8 cellular contexts compared by ENCODE assay signal in the genomic region with DNA sequence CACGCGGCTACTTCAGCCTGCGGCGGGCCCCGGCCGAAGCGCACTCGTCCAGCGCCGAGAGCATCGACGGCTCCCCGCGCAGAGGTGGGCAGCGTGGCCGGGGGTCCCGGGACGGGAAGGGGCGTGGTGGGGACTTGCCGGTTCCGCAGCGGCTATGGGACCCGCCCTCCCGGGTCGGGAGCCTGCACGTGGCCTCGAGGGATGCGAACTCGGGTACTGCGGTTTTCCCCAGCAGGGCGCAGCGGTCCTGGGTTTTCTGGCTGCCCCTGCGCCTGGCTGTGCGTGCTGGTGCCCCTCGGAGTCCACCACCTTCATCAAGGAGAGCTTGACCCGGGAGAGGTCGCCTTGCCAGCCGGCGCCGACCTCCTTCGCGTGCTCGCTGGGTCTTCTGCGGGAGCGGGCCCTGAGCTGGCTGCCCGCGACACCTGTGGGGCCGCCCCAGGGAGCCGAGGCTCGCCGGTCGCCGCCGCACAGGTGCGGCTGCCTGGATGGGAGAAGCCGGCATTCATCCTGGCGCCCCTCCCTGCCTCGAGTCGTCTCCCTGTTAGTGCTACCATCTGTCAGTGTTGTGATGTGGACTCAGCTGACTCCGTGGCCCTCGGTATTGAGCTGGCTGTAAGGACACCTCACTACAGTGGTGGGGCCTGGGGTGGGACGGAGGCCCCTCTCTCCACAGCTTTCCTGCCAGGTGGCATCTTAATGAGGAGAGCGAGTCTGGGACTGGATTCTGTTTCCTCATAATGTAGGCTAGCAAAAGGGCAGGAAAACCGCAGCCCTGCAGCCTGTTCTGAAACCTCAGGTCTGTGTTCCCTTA.
A peak's percentile ranks its signal among the peaks of the same experiment; 100 is the strongest.
DNase-seq lines count a peak whose midpoint lies in the region; ATAC-seq, FAIRE-seq and TF ChIP-seq lines count a peak whose summit lies in the region.

No MANE protein-coding gene starts in this region.

- TF ChIP-seq CTCF in WERI-Rb-1 (IDR thresholded peaks at IDR 0.05; ENCODE audit: low read depth, low read length): no peak
- no peak for TF ChIP-seq CTCF in kidney epithelial cell (IDR thresholded peaks at IDR 0.05; ENCODE audit: insufficient read depth, low read length, poor library complexity, severe bottlenecking)
- no peak for TF ChIP-seq CTCF in type B pancreatic cell (conservative IDR thresholded peaks at IDR 0.05)

- no peak for DNase-seq in activated naive CD4-positive, alpha-beta T cell treated with anti-CD3 and anti-CD28 coated beads, Interleukin-2, amount 10 ng/mL, durations not matched to agents 7 days and 5 days
- no peak for DNase-seq in activated naive CD4-positive, alpha-beta T cell (lab: John Stamatoyannopoulos, UW)
- DNase-seq in WERI-Rb-1: peak; percentile 83
- DNase-seq in kidney epithelial cell (ENCODE audit: low read depth): no peak
- no peak for DNase-seq in type B pancreatic cell (ENCODE audit: extremely low spot score, unreplicated experiment)
- DNase-seq in CD1c-positive myeloid dendritic cell (ENCODE audit: extremely low spot score): no peak
- no peak for DNase-seq in H54 (ENCODE audit: insufficient read length, low spot score)

- H3K4me3 Mint-ChIP-seq in activated naive CD4-positive, alpha-beta T cell treated with anti-CD3 and anti-CD28 coated beads, Interleukin-2, amount 10 ng/mL, durations not matched to agents 7 days and 5 days: no peak overlapping the region
- H3K4me3 Mint-ChIP-seq in type B pancreatic cell: peak overlapping the region; percentile 89

- H3K4me1 Mint-ChIP-seq in activated naive CD4-positive, alpha-beta T cell treated with anti-CD3 and anti-CD28 coated beads, Interleukin-2, amount 10 ng/mL, durations not matched to agents 7 days and 5 days: peaks cover 2% of the 10 kb centered on the region
- peaks cover 32% of the 10 kb centered on the region for H3K4me1 Mint-ChIP-seq in type B pancreatic cell (ENCODE audit: unreplicated experiment)

- H3K27ac ChIP-seq in WERI-Rb-1: peak overlapping the region; percentile 88

- no peak for FAIRE-seq in H54 (lab: Jason Lieb, UNC)

- H3K4me3 ChIP-seq in WERI-Rb-1 (ENCODE audit: low read depth, low read length) (peak overlapping the region; percentile 54), kidney epithelial cell (ENCODE audit: low read depth, low read length) (peak overlapping the region; percentile 30)

- no peaks in the 10 kb centered on the region for H3K36me3 Mint-ChIP-seq in activated naive CD4-positive, alpha-beta T cell treated with anti-CD3 and anti-CD28 coated beads, Interleukin-2, amount 10 ng/mL, durations not matched to agents 7 days and 5 days
- H3K36me3 Mint-ChIP-seq in type B pancreatic cell: no peaks in the 10 kb centered on the region

- ATAC-seq in GM21619 (IDR thresholded peaks at IDR 0.05; ENCODE audit: unreplicated experiment): no peak

- H3K9me3 ChIP-seq in WERI-Rb-1 (ENCODE audit: severe bottlenecking): no peaks in the 10 kb centered on the region

- peaks cover 52% of the 10 kb centered on the region for H3K27me3 Mint-ChIP-seq in activated naive CD4-positive, alpha-beta T cell treated with anti-CD3 and anti-CD28 coated beads, Interleukin-2, amount 10 ng/mL, durations not matched to agents 7 days and 5 days
- peaks cover 20% of the 10 kb centered on the region for H3K27me3 Mint-ChIP-seq in type B pancreatic cell

- no peak for TF ChIP-seq POLR2A in H54 (IDR thresholded peaks at IDR 0.05; ENCODE audit: low read depth, low read length)

- no peaks in the 10 kb centered on the region for H3K9me3 Mint-ChIP-seq in activated naive CD4-positive, alpha-beta T cell treated with anti-CD3 and anti-CD28 coated beads, Interleukin-2, amount 10 ng/mL, durations not matched to agents 7 days and 5 days
- H3K9me3 Mint-ChIP-seq in type B pancreatic cell: no peaks in the 10 kb centered on the region

- H3K27ac Mint-ChIP-seq in activated naive CD4-positive, alpha-beta T cell treated with anti-CD3 and anti-CD28 coated beads, Interleukin-2, amount 10 ng/mL, durations not matched to agents 7 days and 5 days: peak overlapping the region; percentile 29
- no peak overlapping the region for H3K27ac Mint-ChIP-seq in type B pancreatic cell

- peaks cover 31% of the 10 kb centered on the region for H3K36me3 ChIP-seq in WERI-Rb-1
- no peaks in the 10 kb centered on the region for H3K36me3 ChIP-seq in kidney epithelial cell (ENCODE audit: control insufficient read depth, insufficient read depth, low read length)

- CTCF ChIA-PET in activated naive CD4-positive, alpha-beta T cell treated with anti-CD3 and anti-CD28 coated beads, Interleukin-2, amount 10 ng/mL, durations not matched to agents 7 days and 5 days (lab: Charles Lee): interaction anchor here (1.0 kb wide), 1 partner anchor 9 kb away, joined by 3 read pairs; no protein-coding TSS in a partner anchor

- H3K27me3 ChIP-seq in WERI-Rb-1 (ENCODE audit: insufficient read depth, low read depth, severe bottlenecking) (no peaks in the 10 kb centered on the region), kidney epithelial cell (ENCODE audit: control insufficient read depth, insufficient read depth, low read length) (peaks cover 11% of the 10 kb centered on the region)
